Comparison of ENCODE assay signal across 8 cellular contexts in the genomic region with DNA sequence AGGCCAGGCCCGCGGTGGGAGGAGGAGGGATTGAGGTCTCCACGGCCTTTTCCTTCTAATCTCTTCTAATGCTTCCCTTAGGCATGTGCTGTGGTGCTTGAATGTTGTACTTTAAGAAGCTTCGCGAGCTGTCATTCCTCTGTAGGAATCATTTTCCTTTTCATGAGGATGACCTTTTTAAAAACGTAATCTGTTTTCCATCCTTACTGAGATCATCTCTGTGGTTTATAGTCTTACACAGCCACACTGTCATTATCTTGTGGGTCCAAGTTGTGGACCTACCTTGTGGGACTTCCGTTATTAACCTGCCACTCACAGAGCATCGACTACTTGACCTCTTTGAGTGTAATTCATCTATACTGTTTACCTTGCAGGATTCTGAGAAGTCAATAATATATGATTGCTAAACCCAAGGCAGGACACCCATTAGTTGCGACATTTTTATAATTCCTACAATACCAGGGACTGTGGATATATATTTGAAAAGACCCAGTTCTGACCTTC. TPM values are rescaled to one million over a fixed set of nuclear protein-coding genes. Genes with fewer than 3 reads are reported as not detected.
A peak's percentile ranks its signal among the peaks of the same experiment; 100 is the strongest.
DNase-seq lines count a peak whose midpoint lies in the region; FAIRE-seq and TF ChIP-seq lines count a peak whose summit lies in the region.

No MANE protein-coding gene starts in this region.

- no peak for DNase-seq in HFFc6
- no peak for DNase-seq in cardiac fibroblast (ENCODE audit: low read depth in 2 of 2)
- no peak for DNase-seq in H54 (ENCODE audit: insufficient read length, low spot score)
- no peak for DNase-seq in stimulated activated naive CD4-positive, alpha-beta T cell treated with Interleukin-2 at 50 U/mL for 16 hours (lab: John Stamatoyannopoulos, UW)
- DNase-seq in NOMO-1 treated with DMSO at 0.1 percent for 48 hours (lab: John Stamatoyannopoulos, UW; ENCODE audit: unreplicated experiment): no peak
- DNase-seq in cerebellum (ENCODE audit: low spot score): no peak

- no peak overlapping the region for H3K27ac ChIP-seq in ACC112 (ENCODE audit: low read depth, low read length)
- H3K27ac ChIP-seq in muscle layer of colon (ENCODE audit: low read depth, low read length): peak overlapping the region; percentile 82

- H3K4me3 ChIP-seq in ACC112 (ENCODE audit: low read depth, low read length) (peak overlapping the region; percentile 81), cardiac fibroblast (replicated peaks in 1 of 2; ENCODE audit: low read depth in 2 of 2, low read length in 2 of 2) (peak overlapping the region; percentile 68 to 80), muscle layer of colon (ENCODE audit: low read depth in 1 of 2, low read length in 2 of 2) (peak overlapping the region; percentile 54 to 100)

- H3K4me1 Mint-ChIP-seq in HFFc6 (ENCODE audit: low read depth): peaks cover 15% of the 10 kb centered on the region

- peak overlapping the region; percentile 60 for H3K9ac ChIP-seq in muscle layer of colon (ENCODE audit: low read length)

- peak overlapping the region; percentile 95 for H2AFZ ChIP-seq in ACC112 (ENCODE audit: low read length, unreplicated experiment)

- H3K79me2 ChIP-seq in ACC112 (ENCODE audit: control insufficient read depth, insufficient read depth, low read length, unreplicated experiment): no peaks in the 10 kb centered on the region

- TF ChIP-seq CTCF in HFFc6 (IDR thresholded peaks at IDR 0.05) (no peak), cardiac fibroblast (IDR thresholded peaks at IDR 0.05; ENCODE audit: low read depth, low read length) (no peak)

- no peak for FAIRE-seq in H54 (lab: Jason Lieb, UNC)

- H3K27me3 ChIP-seq in ACC112 (ENCODE audit: insufficient read depth, low read length) (no peaks in the 10 kb centered on the region), muscle layer of colon (ENCODE audit: control insufficient read depth in 1 of 2, insufficient read depth in 2 of 2, low read length in 2 of 2) (no peaks in the 10 kb centered on the region)

- TF ChIP-seq POLR2A in H54 (IDR thresholded peaks at IDR 0.05; ENCODE audit: low read depth, low read length): no peak

- H3K4me1 ChIP-seq in ACC112 (ENCODE audit: control insufficient read depth, insufficient read depth, low read length, unreplicated experiment): peaks cover 12% of the 10 kb centered on the region
- peaks cover 17% of the 10 kb centered on the region for H3K4me1 ChIP-seq in muscle layer of colon (ENCODE audit: insufficient read depth, low read length)

- peak overlapping the region; percentile 89 for H3K4me3 Mint-ChIP-seq in HFFc6

- H3K27ac Mint-ChIP-seq in HFFc6: no peak overlapping the region

- H3K36me3 Mint-ChIP-seq in HFFc6 (ENCODE audit: low read depth): no peaks in the 10 kb centered on the region

- no peaks in the 10 kb centered on the region for H3K9me3 Mint-ChIP-seq in HFFc6

- H3K27me3 Mint-ChIP-seq in HFFc6 (ENCODE audit: insufficient read depth): peaks cover 4% of the 10 kb centered on the region

- H3K36me3 ChIP-seq in ACC112 (ENCODE audit: insufficient read depth, low read length) (no peaks in the 10 kb centered on the region), muscle layer of colon (ENCODE audit: insufficient read depth, low read length) (peaks cover 8% of the 10 kb centered on the region)

- H3K9me3 ChIP-seq in muscle layer of colon (ENCODE audit: low read length): no peaks in the 10 kb centered on the region

RNA-seq across cellular contexts. Expression of a gene that starts 0.7 kb away (rescaled TPM):
- under 1 TPM in 4 of 6 experiments, not detected in 2; 0.07 to 0.57 (median 0.39) TPM for total RNA-seq in HFFc6 (2021; fragmentation: NEBNext Ultra II Directional; extraction: Animal tissue kit (Norgen Biotek cat#: 25700))
- 49.0 TPM for total RNA-seq in cerebellum

RNA-seq across cellular contexts. Expression of a gene that starts 0.9 kb away (rescaled TPM):
- not detected for total RNA-seq in HFFc6 (2021; fragmentation: NEBNext Ultra II Directional; extraction: Animal tissue kit (Norgen Biotek cat#: 25700))
- total RNA-seq in cerebellum: 8.5 TPM

RNA-seq across cellular contexts. Expression of a gene that starts 34.2 kb away (rescaled TPM):
- total RNA-seq in HFFc6 (2021; fragmentation: NEBNext Ultra II Directional; extraction: Animal tissue kit (Norgen Biotek cat#: 25700)): not detected
- total RNA-seq in cerebellum: 1.9 TPM

Comparison
In these comparisons a context has a peak if more than half of its experiments do, and no peak if none do; other contexts are left out.
1. RNA of a gene that starts 0.7 kb away (total RNA-seq): 49.0 TPM in cerebellum (single experiment); 0.07 to 0.57 TPM in HFFc6; every median in the first group is over 10 times any median in the second.
2. Peak in every context shown above with its lines, with median percentiles within 50 percentile points of each other: H3K4me3 ChIP-seq.